ENCODE assay signal across 16 cellular contexts in genomic region chr15:60155661-60156060, GRCh38.
A peak's percentile ranks its signal among the peaks of the same experiment; 100 is the strongest.
DNase-seq lines count a peak whose midpoint lies in the region; ATAC-seq, FAIRE-seq and TF ChIP-seq lines count a peak whose summit lies in the region.
"Had no signal": no experiment of that assay in that cellular context is flagged by ENCODE, and none has a peak within 500 bp of the region (broad histone marks: within the 10 kb centered on the region; RNA-seq: fewer than 3 reads in every experiment).

No MANE protein-coding gene starts in this region.

- CTCF ChIA-PET in HepG2 (lab: Yijun Ruan, JAX; ENCODE audit: low intra/inter-chr PET ratio, low total read pairs): no interaction called here

- no peaks in the 10 kb centered on the region for H3K9me3 ChIP-seq in HepG2 (ENCODE audit: low read length)
- H3K9me3 ChIP-seq: BE2C, spleen had no signal

- no peak for DNase-seq in natural killer cell treated with Interleukin-12 subunit alpha and Interleukin-12 subunit beta and Interleukin-15 and Interleukin-18, amount 100 ng/mL, for 72 hours (ENCODE audit: low spot score)
- DNase-seq in natural killer cell (no peak), fibroblast of the aortic adventitia (ENCODE audit: low read depth) (peak; percentile 54), HepG2 (ENCODE audit: low spot score) (no peak), type B pancreatic cell (ENCODE audit: extremely low spot score, unreplicated experiment) (no peak)
- DNase-seq in T-helper 2 cell treated with Interferon-gamma antibody and Interleukin-4, amounts not matched to agents 5 μg/mL and 100 μg/mL, for 36 hours (ENCODE audit: low spot score): peak; percentile 27
- DNase-seq in activated CD4-positive, alpha-beta T cell treated with anti-CD3 and anti-CD28 coated beads, Interleukin-2, amount 10 ng/mL, durations not matched to agents 24 days and 14 days: no peak
- DNase-seq: activated CD4-positive, CD25-positive, alpha-beta regulatory T cell treated with anti-CD3 and anti-CD28 coated beads, Interleukin-2, amount 50 U/mL, for 72 hours; activated effector memory CD4-positive, alpha-beta T cell treated with anti-CD3 and anti-CD28 coated beads, Interleukin-2, amount 50 U/mL, for 16 hours; BE2C; naive thymus-derived CD4-positive, alpha-beta T cell; spleen had no signal

- H3K27ac ChIP-seq in HepG2 (ENCODE audit: extremely low read length, insufficient read depth, low read length): no peak overlapping the region
- H3K27ac ChIP-seq: KMS-11, spleen had no signal

- 26% methylated on average over 3 of the region's 3 CpGs for WGBS in HepG2 (ENCODE audit: low lambda C conversion rate)

- H3K36me3 ChIP-seq in HepG2 (replicated peaks in 1 of 2; ENCODE audit: control insufficient read depth in 1 of 2, insufficient read depth in 2 of 2, low read length in 2 of 2): no peaks in the 10 kb centered on the region
- H3K36me3 ChIP-seq: BE2C, spleen had no signal

- H3K4me3 ChIP-seq in fibroblast of the aortic adventitia (ENCODE audit: low read depth, low read length) (no peak overlapping the region), HepG2 (replicated peaks in 1 of 3; ENCODE audit: insufficient read depth in 1 of 3, low read depth in 2 of 3, low read length in 3 of 3) (no peak overlapping the region)
- H3K4me3 ChIP-seq: spleen had no signal

- no peak overlapping the region for H2AFZ ChIP-seq in HepG2 (ENCODE audit: low read length)

- intact Hi-C loops in natural killer cell (cut with micrococcal nuclease): no loop called here
- intact Hi-C loops in HepG2 (cut with micrococcal nuclease; ENCODE audit: unreplicated experiment): no loop called here
- intact Hi-C loops in activated CD4-positive, alpha-beta T cell treated with anti-CD3 and anti-CD28 coated beads, Interleukin-2, amount 10 ng/mL, durations not matched to agents 24 days and 14 days (cut with micrococcal nuclease): no loop called here

- TF ChIP-seq CTCF in natural killer cell (IDR thresholded peaks at IDR 0.05) (no peak), fibroblast of the aortic adventitia (IDR thresholded peaks at IDR 0.05; ENCODE audit: insufficient read depth, low read length) (no peak), HepG2 (CRISPR knock-in tag; IDR thresholded peaks at IDR 0.05) (no peak), type B pancreatic cell (conservative IDR thresholded peaks at IDR 0.05) (no peak)

- POLR2A ChIA-PET in HepG2 (lab: Yijun Ruan, JAX): no interaction called here

- peaks cover 29 to 30% of the 10 kb centered on the region in 2 donors for H3K27me3 Mint-ChIP-seq in natural killer cell treated with Interleukin-12 subunit alpha and Interleukin-12 subunit beta and Interleukin-15 and Interleukin-18, amount 100 ng/mL, for 72 hours
- peaks cover 23 to 32% of the 10 kb centered on the region in 2 donors for H3K27me3 Mint-ChIP-seq in natural killer cell (ENCODE audit: low read depth in 2 of 2)
- H3K27me3 Mint-ChIP-seq in T-helper 2 cell treated with Interferon-gamma antibody and Interleukin-4, amounts not matched to agents 5 μg/mL and 100 μg/mL, for 36 hours (ENCODE audit: low read depth): peaks cover 1% of the 10 kb centered on the region
- H3K27me3 Mint-ChIP-seq in type B pancreatic cell: peaks cover 27% of the 10 kb centered on the region
- peaks cover 13% of the 10 kb centered on the region for H3K27me3 Mint-ChIP-seq in activated CD4-positive, alpha-beta T cell treated with anti-CD3 and anti-CD28 coated beads, Interleukin-2, amount 10 ng/mL, durations not matched to agents 24 days and 14 days

- no peaks in the 10 kb centered on the region for H3K36me3 Mint-ChIP-seq in natural killer cell treated with Interleukin-12 subunit alpha and Interleukin-12 subunit beta and Interleukin-15 and Interleukin-18, amount 100 ng/mL, for 72 hours
- H3K36me3 Mint-ChIP-seq in natural killer cell (no peaks in the 10 kb centered on the region), type B pancreatic cell (no peaks in the 10 kb centered on the region)
- no peaks in the 10 kb centered on the region for H3K36me3 Mint-ChIP-seq in T-helper 2 cell treated with Interferon-gamma antibody and Interleukin-4, amounts not matched to agents 5 μg/mL and 100 μg/mL, for 36 hours (ENCODE audit: low read depth)
- H3K36me3 Mint-ChIP-seq in activated CD4-positive, alpha-beta T cell treated with anti-CD3 and anti-CD28 coated beads, Interleukin-2, amount 10 ng/mL, durations not matched to agents 24 days and 14 days (ENCODE audit: low read depth): no peaks in the 10 kb centered on the region

- no peaks in the 10 kb centered on the region for H3K79me2 ChIP-seq in HepG2 (ENCODE audit: insufficient read depth, low read length)

- TF ChIP-seq POLR2A in HepG2 (IDR thresholded peaks at IDR 0.05; ENCODE audit: insufficient read depth in 1 of 2, low read depth in 2 of 2, low read length in 2 of 2): no peak

- H3K4me2 ChIP-seq in HepG2 (ENCODE audit: low read depth, low read length): no peak overlapping the region
- H3K4me2 ChIP-seq: KMS-11 had no signal

- H3K4me1 ChIP-seq in HepG2 (ENCODE audit: insufficient read depth, low read length): no peaks in the 10 kb centered on the region
- H3K4me1 ChIP-seq: BE2C, spleen had no signal

- no peaks in the 10 kb centered on the region for H4K20me1 ChIP-seq in HepG2 (ENCODE audit: insufficient read depth, low read length)

- H3K27ac Mint-ChIP-seq in natural killer cell treated with Interleukin-12 subunit alpha and Interleukin-12 subunit beta and Interleukin-15 and Interleukin-18, amount 100 ng/mL, for 72 hours: peak overlapping the region in 1 of 2 donors; percentile 47
- no peak overlapping the region for H3K27ac Mint-ChIP-seq in natural killer cell
- H3K27ac Mint-ChIP-seq in T-helper 2 cell treated with Interferon-gamma antibody and Interleukin-4, amounts not matched to agents 5 μg/mL and 100 μg/mL, for 36 hours: no peak overlapping the region
- H3K27ac Mint-ChIP-seq in type B pancreatic cell: no peak overlapping the region
- no peak overlapping the region for H3K27ac Mint-ChIP-seq in activated CD4-positive, alpha-beta T cell treated with anti-CD3 and anti-CD28 coated beads, Interleukin-2, amount 10 ng/mL, durations not matched to agents 24 days and 14 days
- H3K27ac Mint-ChIP-seq: naive thymus-derived CD4-positive, alpha-beta T cell had no signal

- no peak for TF ChIP-seq RAD21 in HepG2 (CRISPR knock-in tag; IDR thresholded peaks at IDR 0.05)

- no peaks in the 10 kb centered on the region for H3K9me3 Mint-ChIP-seq in natural killer cell treated with Interleukin-12 subunit alpha and Interleukin-12 subunit beta and Interleukin-15 and Interleukin-18, amount 100 ng/mL, for 72 hours
- H3K9me3 Mint-ChIP-seq in natural killer cell (no peaks in the 10 kb centered on the region), type B pancreatic cell (no peaks in the 10 kb centered on the region)
- no peaks in the 10 kb centered on the region for H3K9me3 Mint-ChIP-seq in T-helper 2 cell treated with Interferon-gamma antibody and Interleukin-4, amounts not matched to agents 5 μg/mL and 100 μg/mL, for 36 hours
- H3K9me3 Mint-ChIP-seq in activated CD4-positive, alpha-beta T cell treated with anti-CD3 and anti-CD28 coated beads, Interleukin-2, amount 10 ng/mL, durations not matched to agents 24 days and 14 days: no peaks in the 10 kb centered on the region

- no peak for FAIRE-seq in HepG2 (lab: Jason Lieb, UNC)
- FAIRE-seq: frontal cortex, islet of Langerhans had no signal

- peak overlapping the region; percentile 75 for H3K4me3 Mint-ChIP-seq in natural killer cell treated with Interleukin-12 subunit alpha and Interleukin-12 subunit beta and Interleukin-15 and Interleukin-18, amount 100 ng/mL, for 72 hours
- H3K4me3 Mint-ChIP-seq in natural killer cell (no peak overlapping the region), type B pancreatic cell (no peak overlapping the region)
- peak overlapping the region; percentile 21 for H3K4me3 Mint-ChIP-seq in T-helper 2 cell treated with Interferon-gamma antibody and Interleukin-4, amounts not matched to agents 5 μg/mL and 100 μg/mL, for 36 hours
- H3K4me3 Mint-ChIP-seq in activated CD4-positive, alpha-beta T cell treated with anti-CD3 and anti-CD28 coated beads, Interleukin-2, amount 10 ng/mL, durations not matched to agents 24 days and 14 days: no peak overlapping the region

- no peak for TF ChIP-seq EP300 in HepG2 (IDR thresholded peaks at IDR 0.05; ENCODE audit: low read depth in 2 of 2, low read length in 2 of 2)
- TF ChIP-seq EP300 in HepG2 (CRISPR knock-in tag; IDR thresholded peaks at IDR 0.05; ENCODE audit: borderline replicate concordance): no peak

- ATAC-seq in natural killer cell treated with Interleukin-12 subunit alpha and Interleukin-12 subunit beta and Interleukin-15 and Interleukin-18, amount 100 ng/mL, for 72 hours: peak in 1 of 2 donors; percentile 71
- ATAC-seq in natural killer cell: no peak
- no peak for ATAC-seq in GM19395 (IDR thresholded peaks at IDR 0.05; ENCODE audit: unreplicated experiment)
- ATAC-seq in HepG2: no peak
- ATAC-seq: naive thymus-derived CD4-positive, alpha-beta T cell had no signal

- peaks cover 1 to 3% of the 10 kb centered on the region in 2 experiments; a peak in 1 of 5 replicates for H3K27me3 ChIP-seq in HepG2 (ENCODE audit: control insufficient read depth in 1 of 2, insufficient read depth in 2 of 2, low read length in 2 of 2)

- in situ Hi-C loops in HepG2 (cut with HindIII; ENCODE audit: extremely low pct_ligation_motif_present, low pct_unique_long_range_greater_than_20kb): no loop called here

- peaks cover 0 to 13% of the 10 kb centered on the region in 2 donors for H3K4me1 Mint-ChIP-seq in natural killer cell treated with Interleukin-12 subunit alpha and Interleukin-12 subunit beta and Interleukin-15 and Interleukin-18, amount 100 ng/mL, for 72 hours (ENCODE audit: low read depth in 2 of 2)
- H3K4me1 Mint-ChIP-seq in natural killer cell (no peaks in the 10 kb centered on the region), type B pancreatic cell (ENCODE audit: unreplicated experiment) (no peaks in the 10 kb centered on the region)
- H3K4me1 Mint-ChIP-seq in T-helper 2 cell treated with Interferon-gamma antibody and Interleukin-4, amounts not matched to agents 5 μg/mL and 100 μg/mL, for 36 hours (ENCODE audit: low read depth): peaks cover 14% of the 10 kb centered on the region
- peaks cover 14% of the 10 kb centered on the region for H3K4me1 Mint-ChIP-seq in activated CD4-positive, alpha-beta T cell treated with anti-CD3 and anti-CD28 coated beads, Interleukin-2, amount 10 ng/mL, durations not matched to agents 24 days and 14 days

- BruUV-seq in HepG2 (replicated peaks; lab: Mats Ljungman, UMichigan): no TSS peak

- H3K9ac ChIP-seq in HepG2 (ENCODE audit: insufficient read depth, low read depth, low read length): no peak overlapping the region
- H3K9ac ChIP-seq: KMS-11 had no signal

TF ChIP-seq in HepG2, 621 proteins besides CTCF, POLR2A, EP300 and RAD21 (continues in another document):
- TF ChIP-seq ETV6 (CRISPR knock-in tag; conservative IDR thresholded peaks at IDR 0.05): no peak
- TF ChIP-seq REPIN1 (CRISPR knock-in tag; IDR thresholded peaks at IDR 0.05; ENCODE audit: borderline replicate concordance, low read depth): no peak

Comparison
In these comparisons a context has a peak if more than half of its experiments do, and no peak if none do; other contexts are left out.
1. H3K4me3 Mint-ChIP-seq: peak in natural killer cell treated with Interleukin-12 subunit alpha and Interleukin-12 subunit beta and Interleukin-15 and Interleukin-18, amount 100 ng/mL, for 72 hours (single experiment) and T-helper 2 cell treated with Interferon-gamma antibody and Interleukin-4, amounts not matched to agents 5 μg/mL and 100 μg/mL, for 36 hours (single experiment); none in natural killer cell (single experiment), type B pancreatic cell (single experiment) and activated CD4-positive, alpha-beta T cell treated with anti-CD3 and anti-CD28 coated beads, Interleukin-2, amount 10 ng/mL, durations not matched to agents 24 days and 14 days (single experiment).
2. DNase-seq: peak in T-helper 2 cell treated with Interferon-gamma antibody and Interleukin-4, amounts not matched to agents 5 μg/mL and 100 μg/mL, for 36 hours (single experiment) and fibroblast of the aortic adventitia (single experiment); none in natural killer cell treated with Interleukin-12 subunit alpha and Interleukin-12 subunit beta and Interleukin-15 and Interleukin-18, amount 100 ng/mL, for 72 hours (single experiment), natural killer cell (single experiment), HepG2 (single experiment), type B pancreatic cell (single experiment) and activated CD4-positive, alpha-beta T cell treated with anti-CD3 and anti-CD28 coated beads, Interleukin-2, amount 10 ng/mL, durations not matched to agents 24 days and 14 days (single experiment).